Comparison of ENCODE assay signal across 8 cellular contexts in the genomic region with DNA sequence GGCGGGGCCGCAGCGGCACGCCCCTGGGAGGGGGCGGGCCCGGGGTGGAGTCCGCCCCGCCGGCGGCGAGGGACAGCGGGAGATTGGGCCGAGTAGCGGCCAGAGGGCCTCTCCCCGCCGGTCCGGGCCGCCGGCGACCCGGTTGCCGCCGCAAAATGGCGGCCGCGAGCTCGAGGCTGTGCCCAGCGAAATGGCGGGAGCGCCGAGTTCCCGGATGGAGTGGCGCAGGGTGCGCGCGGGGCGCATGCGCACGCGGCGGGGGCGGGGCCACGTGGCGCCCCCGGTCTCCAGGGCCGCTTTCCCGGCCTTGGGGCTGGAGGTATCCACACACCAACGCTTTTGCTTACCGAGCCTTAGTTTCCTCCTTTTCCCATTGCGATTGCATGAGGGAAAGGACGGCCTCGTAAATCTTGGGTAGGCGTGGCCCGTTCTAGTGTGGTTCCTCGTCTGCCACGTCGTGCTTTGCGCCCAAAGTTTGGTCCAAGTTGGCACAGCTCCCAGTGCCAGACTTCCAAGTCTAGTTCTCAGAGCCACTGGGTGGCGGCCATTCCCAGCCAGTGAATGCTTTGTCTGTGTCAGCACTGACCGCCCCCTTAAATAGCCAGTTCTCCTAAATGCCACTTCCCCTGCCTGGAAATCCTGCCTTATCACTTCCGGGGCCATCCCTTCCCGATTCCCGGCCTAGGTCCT. TPM values are rescaled to one million over a fixed set of nuclear protein-coding genes. Genes with fewer than 3 reads are reported as not detected.
DNase-seq lines count a peak whose midpoint lies in the region; ATAC-seq and TF ChIP-seq lines count a peak whose summit lies in the region.

No MANE protein-coding gene starts in this region.

- H3K36me3 ChIP-seq in OCI-LY1 (ENCODE audit: insufficient read depth, low read length) (peaks cover 51% of the 10 kb centered on the region), esophagus muscularis mucosa (peaks cover 30 to 42% (median 40%) of the 10 kb centered on the region in 4 donors), muscle layer of colon (ENCODE audit: insufficient read depth, low read length) (peaks cover 41% of the 10 kb centered on the region)

- H3K27me3 Mint-ChIP-seq in activated T-cell treated with anti-CD3 and anti-CD28 coated beads, Interleukin-2, amount 50 U/mL, for 4 hours (ENCODE audit: low read depth) = no peaks in the 10 kb centered on the region

- peak; percentile 75 for TF ChIP-seq EP300 in esophagus muscularis mucosa (IDR thresholded peaks at IDR 0.05)

- H3K4me1 Mint-ChIP-seq in activated T-cell treated with anti-CD3 and anti-CD28 coated beads, Interleukin-2, amount 50 U/mL, for 4 hours (ENCODE audit: low read depth) = peaks cover 70% of the 10 kb centered on the region

- intact Hi-C loops in esophagus muscularis mucosa (cut with DNase I) = no loop called here

- H3K9ac ChIP-seq in OCI-LY1 (ENCODE audit: low read length) = peak overlapping the region; percentile 91
- H3K9ac ChIP-seq in muscle layer of colon (ENCODE audit: low read length) = peak overlapping the region; percentile 91

- peaks cover 35% of the 10 kb centered on the region for H3K36me3 Mint-ChIP-seq in activated T-cell treated with anti-CD3 and anti-CD28 coated beads, Interleukin-2, amount 50 U/mL, for 4 hours (ENCODE audit: insufficient read depth)

- no peaks in the 10 kb centered on the region for H4K20me1 ChIP-seq in OCI-LY1 (ENCODE audit: insufficient read depth, low read length)

- peaks cover 16% of the 10 kb centered on the region for H3K79me2 ChIP-seq in OCI-LY1 (ENCODE audit: insufficient read depth, low read length)

- TF ChIP-seq CTCF in HL-60 (IDR thresholded peaks at IDR 0.05; ENCODE audit: insufficient read depth, low read length) (no peak), OCI-LY1 (IDR thresholded peaks at IDR 0.05; ENCODE audit: low read length) (no peak), esophagus muscularis mucosa (IDR thresholded peaks at IDR 0.05) (no peak)

- TF ChIP-seq POLR2A in esophagus muscularis mucosa (IDR thresholded peaks at IDR 0.05; ENCODE audit: low read depth) = no peak

- no peaks in the 10 kb centered on the region for H3K9me2 ChIP-seq in OCI-LY1 (ENCODE audit: low read depth, low read length)

- H3K4me3 Mint-ChIP-seq in activated T-cell treated with anti-CD3 and anti-CD28 coated beads, Interleukin-2, amount 50 U/mL, for 4 hours = peak overlapping the region; percentile 92

- peak; percentile 92 for DNase-seq in COLO668 (lab: John Stamatoyannopoulos, UW; ENCODE audit: unreplicated experiment)
- DNase-seq in HL-60 (ENCODE audit: low read depth in 1 of 2, low spot score in 1 of 2) = peak in 1 of 2 experiments; percentile 81
- DNase-seq in activated T-cell treated with anti-CD3 and anti-CD28 coated beads, Interleukin-2, amount 50 U/mL, for 4 hours = peak; percentile 84
- no peak for DNase-seq in esophagus muscularis mucosa (ENCODE audit: extremely low spot score)
- DNase-seq in stimulated activated naive CD4-positive, alpha-beta T cell (lab: John Stamatoyannopoulos, UW) = peak; percentile 76 to 91 (median 82)

- no peaks in the 10 kb centered on the region for H3K9me3 ChIP-seq in OCI-LY1 (ENCODE audit: low read length)
- no peaks in the 10 kb centered on the region for H3K9me3 ChIP-seq in esophagus muscularis mucosa
- no peaks in the 10 kb centered on the region for H3K9me3 ChIP-seq in muscle layer of colon (ENCODE audit: low read length)

- H3K4me3 ChIP-seq in HL-60 (replicated peaks; ENCODE audit: insufficient read depth, low read length) (peak overlapping the region; percentile 49), OCI-LY1 (ENCODE audit: low read depth, low read length, poor library complexity, severe bottlenecking) (peak overlapping the region; percentile 93), esophagus muscularis mucosa (peak overlapping the region; percentile 68 to 95 (median 86)), muscle layer of colon (ENCODE audit: low read depth in 1 of 2, low read length in 2 of 2) (peak overlapping the region; percentile 76 to 83)

- no peaks in the 10 kb centered on the region for H3K9me3 Mint-ChIP-seq in activated T-cell treated with anti-CD3 and anti-CD28 coated beads, Interleukin-2, amount 50 U/mL, for 4 hours

- peak overlapping the region; percentile 99 for H3K4me2 ChIP-seq in OCI-LY1 (ENCODE audit: low read length)

- 0% methylated on average over 19 of the region's 63 CpGs for WGBS in esophagus muscularis mucosa

- peaks cover 81% of the 10 kb centered on the region for H3K4me1 ChIP-seq in OCI-LY1 (ENCODE audit: insufficient read depth, low read length, severe bottlenecking)
- H3K4me1 ChIP-seq in esophagus muscularis mucosa = peaks cover 84 to 94% (median 91%) of the 10 kb centered on the region in 4 donors
- peaks cover 68% of the 10 kb centered on the region for H3K4me1 ChIP-seq in muscle layer of colon (ENCODE audit: insufficient read depth, low read length)

- H3K27ac ChIP-seq in HL-60 (replicated peaks) (peak overlapping the region; percentile 100), OCI-LY1 (ENCODE audit: low read depth, low read length, poor library complexity, severe bottlenecking) (peak overlapping the region; percentile 76), esophagus muscularis mucosa (replicated peaks in 1 of 4) (peak overlapping the region; percentile 97 to 100 (median 100)), muscle layer of colon (ENCODE audit: low read depth, low read length) (peak overlapping the region; percentile 98)

- H2AFZ ChIP-seq in OCI-LY1 (ENCODE audit: low read length) = no peak overlapping the region

- H3K27me3 ChIP-seq in HL-60 (ENCODE audit: insufficient read depth, poor library complexity, severe bottlenecking) (no peaks in the 10 kb centered on the region), OCI-LY1 (ENCODE audit: insufficient read depth, low read length) (no peaks in the 10 kb centered on the region), esophagus muscularis mucosa (no peaks in the 10 kb centered on the region), muscle layer of colon (ENCODE audit: control insufficient read depth in 1 of 2, insufficient read depth in 2 of 2, low read length in 2 of 2) (no peaks in the 10 kb centered on the region)

- ATAC-seq in GM19467 (IDR thresholded peaks at IDR 0.05; ENCODE audit: unreplicated experiment) = peak; percentile 21
- ATAC-seq in activated T-cell treated with anti-CD3 and anti-CD28 coated beads, Interleukin-2, amount 50 U/mL, for 4 hours = peak; percentile 47 to 50

- peaks cover 16% of the 10 kb centered on the region for H3F3A ChIP-seq in OCI-LY1 (ENCODE audit: insufficient read depth, low read length)

RNA-seq across cellular contexts. Expression of gene CIRBP, which starts 0.5 kb away (rescaled TPM):
- total RNA-seq in activated T-cell treated with anti-CD3 and anti-CD28 coated beads, Interleukin-2, amount 50 U/mL, for 4 hours = 100 to 1,000 TPM; 269 to 294 (median 285) TPM
- total RNA-seq in esophagus muscularis mucosa = 100 to 1,000 TPM; 236 to 601 (median 429) TPM

RNA-seq across cellular contexts. Expression of gene FAM174C, which starts 5.7 kb away (rescaled TPM):
- 100 to 1,000 TPM; 189 to 199 (median 194) TPM for total RNA-seq in activated T-cell treated with anti-CD3 and anti-CD28 coated beads, Interleukin-2, amount 50 U/mL, for 4 hours
- total RNA-seq in esophagus muscularis mucosa = 10 to 100 TPM; 24.9 to 58.9 (median 43.6) TPM

RNA-seq across cellular contexts. Expression of gene EFNA2, which starts 16.1 kb away (rescaled TPM):
- not detected for total RNA-seq in activated T-cell treated with anti-CD3 and anti-CD28 coated beads, Interleukin-2, amount 50 U/mL, for 4 hours
- total RNA-seq in esophagus muscularis mucosa = not detected

RNA-seq across cellular contexts. Expression of gene MIDN, which starts 21.2 kb away (rescaled TPM):
- 10 to 100 TPM; 63.2 to 70.0 (median 68.7) TPM for total RNA-seq in activated T-cell treated with anti-CD3 and anti-CD28 coated beads, Interleukin-2, amount 50 U/mL, for 4 hours
- 10 to 100 TPM; 20.3 to 72.2 (median 31.8) TPM for total RNA-seq in esophagus muscularis mucosa

RNA-seq across cellular contexts. Expression of gene ATP5F1D, which starts 28.1 kb away (rescaled TPM):
- total RNA-seq in activated T-cell treated with anti-CD3 and anti-CD28 coated beads, Interleukin-2, amount 50 U/mL, for 4 hours = 100 to 1,000 TPM; 259 to 434 (median 312) TPM
- 100 to 1,000 TPM in 2 of 4 donors, 10 to 100 TPM in 2; 77.5 to 140 (median 109) TPM for total RNA-seq in esophagus muscularis mucosa
